In genomic region chr9:28332648-28333047, GRCh38 we compare ENCODE assay signal across 2 cellular contexts.
TF ChIP-seq lines count a peak whose summit lies in the region.

No MANE protein-coding gene starts in this region.

TF ChIP-seq in SK-N-SH, 30 proteins besides CTCF, POLR2A, EP300 and RAD21 (continued from another document):
- TF ChIP-seq IRF3 (IDR thresholded peaks at IDR 0.05; ENCODE audit: low read depth, low read length) = no peak

TF ChIP-seq in endothelial cell of umbilical vein, 7 proteins besides CTCF, POLR2A, EP300 and RAD21 (continued from another document):
- TF ChIP-seq EZH2 (IDR thresholded peaks at IDR 0.05; ENCODE audit: borderline replicate concordance, low read depth, low read length, severe bottlenecking) (no peak), POLR2AphosphoS5 (IDR thresholded peaks at IDR 0.05; ENCODE audit: insufficient read depth, low read depth, low read length) (no peak), GATA2 (IDR thresholded peaks at IDR 0.05; ENCODE audit: insufficient read depth, insufficient read length, low read depth, low read length) (no peak)
